In genomic region chr3:24111711-24112110, GRCh38 we compare ENCODE assay signal across 1 cellular context.
TF ChIP-seq lines count a peak whose summit lies in the region.

No MANE protein-coding gene starts in this region.

TF ChIP-seq in K562, 482 proteins besides CTCF, POLR2A, EP300 and RAD21 (continued from another document):
- no peak for TF ChIP-seq ZNF318 (IDR thresholded peaks at IDR 0.05; ENCODE audit: borderline replicate concordance in 1 of 2, low read depth in 1 of 2)
TF ChIP-seq in K562: peak in this region for 0.
